8 cellular contexts compared by ENCODE assay signal in the genomic region with DNA sequence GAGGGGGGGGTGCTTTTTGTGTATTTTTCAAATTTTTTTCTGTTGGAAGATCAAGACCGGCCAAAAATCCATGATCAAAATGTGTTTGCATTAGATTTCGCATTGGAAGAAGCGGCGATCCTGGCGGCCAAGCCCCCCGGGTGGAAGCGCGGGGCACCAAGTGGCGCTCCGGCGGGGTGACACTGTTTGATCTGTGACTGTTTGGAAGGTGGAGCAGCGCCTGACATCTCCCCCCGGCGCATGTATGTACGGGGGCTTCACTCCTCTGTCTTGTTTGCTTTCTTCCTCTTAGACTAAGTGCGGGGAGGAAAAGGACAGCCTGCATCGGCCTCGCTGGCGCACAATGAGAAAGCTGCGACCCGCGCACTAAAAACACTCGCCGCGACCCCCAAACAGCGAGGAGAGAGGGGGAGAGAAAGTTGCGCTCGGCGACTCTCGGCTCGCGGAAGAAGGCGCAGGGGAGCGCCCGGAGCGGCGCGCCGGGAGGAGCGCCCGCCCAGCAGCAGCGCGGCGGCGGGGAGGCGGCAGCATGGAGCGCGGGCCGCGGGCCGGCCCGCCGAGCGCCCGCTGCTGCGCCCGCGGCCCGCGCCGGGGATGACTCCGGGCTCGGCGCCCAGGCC. TPM values are rescaled to one million over a fixed set of nuclear protein-coding genes. Genes with fewer than 3 reads are reported as not detected.
A peak's percentile ranks its signal among the peaks of the same experiment; 100 is the strongest.
DNase-seq lines count a peak whose midpoint lies in the region; ATAC-seq and TF ChIP-seq lines count a peak whose summit lies in the region.

No MANE protein-coding gene starts in this region.

- peak overlapping the region; percentile 77 for H3K4me3 ChIP-seq in CD8-positive, alpha-beta memory T cell (ENCODE audit: low read length)
- H3K4me3 ChIP-seq in WERI-Rb-1 (ENCODE audit: low read depth, low read length) = peak overlapping the region; percentile 87
- H3K4me3 ChIP-seq in endodermal cell (ENCODE audit: low read length) = peak overlapping the region; percentile 81
- H3K4me3 ChIP-seq in neuron (ENCODE audit: low read length) = peak overlapping the region; percentile 69

- ATAC-seq in HG02759 (IDR thresholded peaks at IDR 0.05; ENCODE audit: unreplicated experiment) (peak; percentile 13), GM21825 (IDR thresholded peaks at IDR 0.05; ENCODE audit: unreplicated experiment) (no peak), GM19023 (IDR thresholded peaks at IDR 0.05; ENCODE audit: unreplicated experiment) (no peak), GM18858 (IDR thresholded peaks at IDR 0.05; ENCODE audit: unreplicated experiment) (no peak)

- DNase-seq in CD8-positive, alpha-beta memory T cell = peak in 3 of 5 donors; percentile 16 to 64 (median 43)
- no peak for DNase-seq in WERI-Rb-1
- DNase-seq in endodermal cell = peak; percentile 62

- H3K27ac ChIP-seq in CD8-positive, alpha-beta memory T cell (ENCODE audit: low read depth, low read length) = peak overlapping the region; percentile 75
- H3K27ac ChIP-seq in WERI-Rb-1 (no peak overlapping the region), endodermal cell (ENCODE audit: low read depth, low read length) (peak overlapping the region; percentile 39)

- H3K36me3 Mint-ChIP-seq in CD8-positive, alpha-beta memory T cell = peaks cover 0 to 34% (median 3%) of the 10 kb centered on the region in 3 donors
- no peaks in the 10 kb centered on the region for H3K36me3 Mint-ChIP-seq in endodermal cell (ENCODE audit: low read depth)

- H3K36me3 ChIP-seq in CD8-positive, alpha-beta memory T cell (ENCODE audit: insufficient read depth, low read length) = no peaks in the 10 kb centered on the region
- no peaks in the 10 kb centered on the region for H3K36me3 ChIP-seq in WERI-Rb-1
- no peaks in the 10 kb centered on the region for H3K36me3 ChIP-seq in endodermal cell (ENCODE audit: control insufficient read depth, insufficient read depth, low read length)
- H3K36me3 ChIP-seq in neuron (ENCODE audit: insufficient read depth, low read length) = no peaks in the 10 kb centered on the region

- H3K27ac Mint-ChIP-seq in CD8-positive, alpha-beta memory T cell = peak overlapping the region; percentile 89 to 99 (median 98)
- H3K27ac Mint-ChIP-seq in endodermal cell = no peak overlapping the region

- peaks cover 60 to 73% (median 72%) of the 10 kb centered on the region in 3 donors for H3K4me1 Mint-ChIP-seq in CD8-positive, alpha-beta memory T cell
- peaks cover 43% of the 10 kb centered on the region for H3K4me1 Mint-ChIP-seq in endodermal cell

- no peak overlapping the region for H3K9ac ChIP-seq in endodermal cell (ENCODE audit: extremely low read depth, low read length, poor library complexity, severe bottlenecking)

- peaks cover 0 to 5% of the 10 kb centered on the region in 2 donors for H3K27me3 Mint-ChIP-seq in CD8-positive, alpha-beta memory T cell
- H3K27me3 Mint-ChIP-seq in endodermal cell (ENCODE audit: insufficient read depth) = peaks cover 57% of the 10 kb centered on the region

- CTCF ChIA-PET in CD8-positive, alpha-beta memory T cell (lab: Charles Lee) = interaction anchor here (1.1 to 1.4 kb wide), 3 partner anchors 31 to 34 kb away, joined by 3 to 5 read pairs (median 5); no protein-coding TSS in a partner anchor

- no peaks in the 10 kb centered on the region for H3K27me3 ChIP-seq in CD8-positive, alpha-beta memory T cell (ENCODE audit: insufficient read depth, low read length, poor library complexity, severe bottlenecking)
- H3K27me3 ChIP-seq in WERI-Rb-1 (ENCODE audit: insufficient read depth, low read depth, severe bottlenecking) (no peaks in the 10 kb centered on the region), endodermal cell (ENCODE audit: control insufficient read depth, insufficient read depth, low read length, poor library complexity, severe bottlenecking) (peaks cover 55% of the 10 kb centered on the region), neuron (ENCODE audit: insufficient read depth, low read length) (no peaks in the 10 kb centered on the region)

- H3K4me1 ChIP-seq in CD8-positive, alpha-beta memory T cell (ENCODE audit: insufficient read depth, low read length) = peaks cover 54% of the 10 kb centered on the region
- H3K4me1 ChIP-seq in endodermal cell (ENCODE audit: control insufficient read depth, insufficient read depth, low read length) (peaks cover 7% of the 10 kb centered on the region), neuron (ENCODE audit: insufficient read depth, low read length) (peaks cover 39% of the 10 kb centered on the region)

- TF ChIP-seq CTCF in WERI-Rb-1 (IDR thresholded peaks at IDR 0.05; ENCODE audit: low read depth, low read length) (no peak), endodermal cell (conservative IDR thresholded peaks at IDR 0.05) (no peak)

- H2AFZ ChIP-seq in neuron (ENCODE audit: low read depth, low read length) = peak overlapping the region; percentile 60

- 0% methylated on average over 13 to 64 of the region's 64 CpGs for WGBS in endodermal cell (ENCODE audit: insufficient coverage in 1 of 2, insufficient read length in 1 of 2), 2 experiments

- H3K9me3 Mint-ChIP-seq in CD8-positive, alpha-beta memory T cell = peaks cover 0 to 1% (median 0%) of the 10 kb centered on the region in 5 donors
- no peaks in the 10 kb centered on the region for H3K9me3 Mint-ChIP-seq in endodermal cell

- POLR2A ChIA-PET in CD8-positive, alpha-beta memory T cell (lab: Charles Lee) = interaction anchor here (0.7 to 1.3 kb wide), 4 partner anchors 33 to 1892 kb away, joined by 5 to 7 read pairs (median 6); no protein-coding TSS in a partner anchor

- H3K4me3 Mint-ChIP-seq in CD8-positive, alpha-beta memory T cell = peak overlapping the region; percentile 96 to 100 (median 98)
- H3K4me3 Mint-ChIP-seq in endodermal cell = peak overlapping the region; percentile 79

- no peaks in the 10 kb centered on the region for H3K9me3 ChIP-seq in CD8-positive, alpha-beta memory T cell (ENCODE audit: low read length)
- H3K9me3 ChIP-seq in WERI-Rb-1 (ENCODE audit: severe bottlenecking) (no peaks in the 10 kb centered on the region), endodermal cell (ENCODE audit: control insufficient read depth, low read length) (no peaks in the 10 kb centered on the region), neuron (ENCODE audit: low read length) (no peaks in the 10 kb centered on the region)

RNA-seq across cellular contexts. Expression of a gene that starts 0.5 kb away (rescaled TPM):
- 10 to 100 TPM; 17.9 to 18.6 TPM for total RNA-seq in CD8-positive, alpha-beta memory T cell
- 9.0 TPM for polyA plus RNA-seq in CD8-positive, alpha-beta memory T cell
- total RNA-seq in endodermal cell = 1 to 10 TPM; 1.1 to 1.7 TPM
- 15.0 TPM for polyA plus RNA-seq in endodermal cell (2013, experiment 1 of 2)
- 14.4 TPM for polyA plus RNA-seq in endodermal cell (2013, experiment 2 of 2)

RNA-seq across cellular contexts. Expression of a gene that starts 2.2 kb away (rescaled TPM):
- 10 to 100 TPM; 25.8 to 26.3 TPM for total RNA-seq in CD8-positive, alpha-beta memory T cell
- 20.3 TPM for polyA plus RNA-seq in CD8-positive, alpha-beta memory T cell
- total RNA-seq in endodermal cell = 10 to 100 TPM; 12.2 to 13.3 TPM
- 18.3 TPM for polyA plus RNA-seq in endodermal cell (2013, experiment 1 of 2)
- polyA plus RNA-seq in endodermal cell (2013, experiment 2 of 2) = 14.7 TPM

Comparison
In these comparisons a context has a peak if more than half of its experiments do, and no peak if none do; other contexts are left out.
1. RNA of a gene that starts 0.5 kb away (total RNA-seq): 17.9 to 18.6 TPM in CD8-positive, alpha-beta memory T cell; 1.1 to 1.7 TPM in endodermal cell; every median in the first group is over 4 times any median in the second.
2. Peak in every context shown above with its lines, with median percentiles within 50 percentile points of each other: H3K4me3 ChIP-seq.